Comparison of ENCODE assay signal across 14 cellular contexts in the genomic region with DNA sequence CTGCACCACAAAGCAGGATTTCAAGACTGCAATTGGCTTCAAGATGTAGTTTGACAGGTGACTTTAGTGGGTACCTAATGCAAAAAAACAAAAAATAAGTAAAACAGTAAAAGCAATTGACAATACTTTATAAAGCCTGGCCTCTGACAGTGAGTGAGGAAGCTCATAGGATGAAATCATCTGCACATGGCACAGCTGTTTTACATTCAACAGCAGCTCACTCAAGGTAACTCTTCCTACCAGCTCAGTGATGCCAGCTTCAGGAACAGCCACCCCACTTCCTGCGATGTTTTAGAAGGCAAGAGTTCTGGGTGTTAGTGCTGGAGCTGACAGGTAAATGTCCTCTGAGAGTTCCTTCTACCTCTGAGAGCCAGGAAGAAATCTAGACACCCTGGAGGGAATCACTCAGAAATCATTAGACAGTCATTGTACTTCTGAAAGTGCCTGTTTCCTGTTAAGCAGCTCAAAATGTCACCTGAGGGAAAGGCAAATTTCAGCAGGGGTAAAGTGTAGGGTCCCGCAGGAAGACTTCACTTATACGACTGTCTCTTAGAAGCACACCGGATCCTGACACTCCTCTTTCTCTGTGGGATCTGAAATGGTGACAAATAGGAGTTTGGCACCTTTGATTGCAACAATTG.
DNase-seq lines count a peak whose midpoint lies in the region; ATAC-seq lines count a peak whose summit lies in the region.
"Had no signal": no experiment of that assay in that cellular context is flagged by ENCODE, and none has a peak within 500 bp of the region (broad histone marks: within the 10 kb centered on the region; RNA-seq: fewer than 3 reads in every experiment).

No MANE protein-coding gene starts in this region.

- peak overlapping the region; percentile 56 for H3K27ac Mint-ChIP-seq in activated naive CD8-positive, alpha-beta T cell treated with anti-CD3 and anti-CD28 coated beads for 36 hours
- H3K27ac Mint-ChIP-seq in immature natural killer cell, result peak overlapping the region in 3 of 6 donors; percentile 13 to 52 (median 36)
- H3K27ac Mint-ChIP-seq in activated T-helper 2 cell treated with anti-CD3 and anti-CD28 coated beads, Interferon-gamma antibody, Interleukin-2, Interleukin-4, amounts not matched to agents 10 μg/mL and 5 μg/mL and 100 μg/mL, durations not matched to agents 14 hours and 24 hours and 36 hours, result no peak overlapping the region
- H3K27ac Mint-ChIP-seq: T-helper 2 cell treated with Interferon-gamma antibody and Interleukin-4, amounts not matched to agents 5 μg/mL and 100 μg/mL, for 36 hours had no signal

- no peak overlapping the region for H3K4me3 Mint-ChIP-seq in activated naive CD8-positive, alpha-beta T cell treated with anti-CD3 and anti-CD28 coated beads for 36 hours
- no peak overlapping the region for H3K4me3 Mint-ChIP-seq in immature natural killer cell
- H3K4me3 Mint-ChIP-seq in activated T-helper 2 cell treated with anti-CD3 and anti-CD28 coated beads, Interferon-gamma antibody, Interleukin-2, Interleukin-4, amounts not matched to agents 10 μg/mL and 5 μg/mL and 100 μg/mL, durations not matched to agents 14 hours and 24 hours and 36 hours (ENCODE audit: low read depth), result no peak overlapping the region
- H3K4me3 Mint-ChIP-seq: T-helper 2 cell treated with Interferon-gamma antibody and Interleukin-4, amounts not matched to agents 5 μg/mL and 100 μg/mL, for 36 hours had no signal

- peaks cover 68% of the 10 kb centered on the region for H3K36me3 Mint-ChIP-seq in activated naive CD8-positive, alpha-beta T cell treated with anti-CD3 and anti-CD28 coated beads for 36 hours
- peaks cover 5 to 24% (median 14%) of the 10 kb centered on the region in 3 donors for H3K36me3 Mint-ChIP-seq in immature natural killer cell
- H3K36me3 Mint-ChIP-seq in activated T-helper 2 cell treated with anti-CD3 and anti-CD28 coated beads, Interferon-gamma antibody, Interleukin-2, Interleukin-4, amounts not matched to agents 10 μg/mL and 5 μg/mL and 100 μg/mL, durations not matched to agents 14 hours and 24 hours and 36 hours (ENCODE audit: low read depth), result peaks cover 58% of the 10 kb centered on the region

- H3K4me1 Mint-ChIP-seq in activated naive CD8-positive, alpha-beta T cell treated with anti-CD3 and anti-CD28 coated beads for 36 hours, result peaks cover 39% of the 10 kb centered on the region
- peaks cover 72 to 87% of the 10 kb centered on the region in 2 donors for H3K4me1 Mint-ChIP-seq in immature natural killer cell
- H3K4me1 Mint-ChIP-seq in activated T-helper 2 cell treated with anti-CD3 and anti-CD28 coated beads, Interferon-gamma antibody, Interleukin-2, Interleukin-4, amounts not matched to agents 10 μg/mL and 5 μg/mL and 100 μg/mL, durations not matched to agents 14 hours and 24 hours and 36 hours (ENCODE audit: low read depth), result peaks cover 27% of the 10 kb centered on the region

- ATAC-seq in GM18861 (IDR thresholded peaks at IDR 0.05; ENCODE audit: unreplicated experiment) (peak; percentile 74), GM21423 (IDR thresholded peaks at IDR 0.05; ENCODE audit: unreplicated experiment) (peak; percentile 82), HG03095 (IDR thresholded peaks at IDR 0.05; ENCODE audit: unreplicated experiment) (peak; percentile 76)
- ATAC-seq: HCT116 had no signal

- intact Hi-C loops in activated T-helper 2 cell treated with anti-CD3 and anti-CD28 coated beads, Interferon-gamma antibody, Interleukin-2, Interleukin-4, amounts not matched to agents 10 μg/mL and 5 μg/mL and 100 μg/mL, durations not matched to agents 14 hours and 24 hours and 36 hours (cut with micrococcal nuclease), result no loop called here

- H3K27me3 Mint-ChIP-seq in activated naive CD8-positive, alpha-beta T cell treated with anti-CD3 and anti-CD28 coated beads for 36 hours, result no peaks in the 10 kb centered on the region
- peaks cover 0 to 5% (median 2%) of the 10 kb centered on the region in 3 donors for H3K27me3 Mint-ChIP-seq in immature natural killer cell (ENCODE audit: low read depth in 3 of 3)
- H3K27me3 Mint-ChIP-seq in activated T-helper 2 cell treated with anti-CD3 and anti-CD28 coated beads, Interferon-gamma antibody, Interleukin-2, Interleukin-4, amounts not matched to agents 10 μg/mL and 5 μg/mL and 100 μg/mL, durations not matched to agents 14 hours and 24 hours and 36 hours (ENCODE audit: low read depth), result no peaks in the 10 kb centered on the region

- DNase-seq in activated naive CD8-positive, alpha-beta T cell treated with anti-CD3 and anti-CD28 coated beads for 36 hours, result no peak
- DNase-seq in immature natural killer cell (no peak), DMS 273 treated with DMSO at 0.1 percent for 48 hours (lab: John Stamatoyannopoulos, UW) (no peak)
- DNase-seq in activated CD8-positive, alpha-beta memory T cell treated with anti-CD3 and anti-CD28 coated beads, Interleukin-2, amount 50 U/mL, for 4 hours, result no peak
- DNase-seq in activated T-helper 2 cell treated with anti-CD3 and anti-CD28 coated beads, Interferon-gamma antibody, Interleukin-2, Interleukin-4, amounts not matched to agents 10 μg/mL and 5 μg/mL and 100 μg/mL, durations not matched to agents 14 hours and 24 hours and 36 hours (ENCODE audit: low spot score), result no peak
- DNase-seq: DMS79; hippocampal formation; NCI-H526 treated with DMSO at 0.1 percent for 48 hours; stimulated activated CD4-positive, alpha-beta T cell treated with anti-CD3 and anti-CD28 coated beads, Interleukin-15, amount 100 ng/mL, for 24 hours had no signal

- H3K9me3 Mint-ChIP-seq in activated naive CD8-positive, alpha-beta T cell treated with anti-CD3 and anti-CD28 coated beads for 36 hours, result peaks cover 16% of the 10 kb centered on the region
- no peaks in the 10 kb centered on the region for H3K9me3 Mint-ChIP-seq in immature natural killer cell
- peaks cover 10% of the 10 kb centered on the region for H3K9me3 Mint-ChIP-seq in activated T-helper 2 cell treated with anti-CD3 and anti-CD28 coated beads, Interferon-gamma antibody, Interleukin-2, Interleukin-4, amounts not matched to agents 10 μg/mL and 5 μg/mL and 100 μg/mL, durations not matched to agents 14 hours and 24 hours and 36 hours
